In genomic region chr10:114634607-114634974, GRCh38 we compare ENCODE assay signal across 8 cellular contexts. TPM values are rescaled to one million over a fixed set of nuclear protein-coding genes. Genes with fewer than 3 reads are reported as not detected.
DNase-seq lines count a peak whose midpoint lies in the region; ATAC-seq lines count a peak whose summit lies in the region.

No MANE protein-coding gene starts in this region.

- DNase-seq in GM23248 (peak; percentile 97), T1000 (lab: John Stamatoyannopoulos, UW) (peak; percentile 72), head of caudate nucleus (peak in 40 of 42 donors; percentile 13 to 91 (median 66)), putamen (ENCODE audit: low spot score) (peak; percentile 65), SK-N-DZ (ENCODE audit: low spot score) (no peak), 8988T (no peak), cerebellar cortex (ENCODE audit: low spot score) (no peak)

- H4K20me1 ChIP-seq in GM23248 (ENCODE audit: insufficient read depth), result no peaks in the 10 kb centered on the region

- no peaks in the 10 kb centered on the region for H3K9me2 ChIP-seq in GM23248 (ENCODE audit: insufficient read depth)

- intact Hi-C loops in head of caudate nucleus (cut with DNase I), result no loop called here

- no peak overlapping the region for H3K9ac ChIP-seq in GM23248

- WGBS in GM23248 (ENCODE audit: low coverage in 1 of 2, low lambda C conversion rate in 2 of 2, missing lambda C conversion rate in 2 of 2), 2 experiments, result 0 to 1% methylated on average over 4 of the region's 4 CpGs

- no peaks in the 10 kb centered on the region for H3K79me2 ChIP-seq in GM23248 (ENCODE audit: insufficient read depth)

- H3K36me3 ChIP-seq in GM23248 (ENCODE audit: low read depth), result no peaks in the 10 kb centered on the region

- H3K27ac ChIP-seq in GM23248, result peak overlapping the region; percentile 38

- in situ Hi-C loops in GM23248 (cut with MboI), result no loop called here

- peaks cover 28% of the 10 kb centered on the region for H3K27me3 ChIP-seq in GM23248 (replicated peaks; ENCODE audit: insufficient read depth)

- H3K4me2 ChIP-seq in GM23248 (ENCODE audit: unreplicated experiment), result peak overlapping the region; percentile 65

- H3K9me3 ChIP-seq in GM23248 (ENCODE audit: low read depth), result no peaks in the 10 kb centered on the region

- peaks cover 41% of the 10 kb centered on the region for H3K4me1 ChIP-seq in GM23248 (ENCODE audit: insufficient read depth)

- ATAC-seq in GM21526 (IDR thresholded peaks at IDR 0.05; ENCODE audit: low FRiP score, unreplicated experiment), result no peak

- H3F3A ChIP-seq in GM23248 (ENCODE audit: insufficient read depth), result peaks cover 33% of the 10 kb centered on the region

- H2AFZ ChIP-seq in GM23248, result no peak overlapping the region

- 0 out of 2 replicates have a peak overlapping the region, but pooled peaks have one; percentile 8 for H3K4me3 ChIP-seq in GM23248

RNA-seq across cellular contexts. Expression of gene ABLIM1, which starts 23.5 kb away (rescaled TPM):
- 0.54 and 4.3 TPM in 2 replicates for total RNA-seq in GM23248 (2014; rRNA removed; shearing (Covaris generic))
- 0.78 and 0.98 TPM in 2 replicates for polyA plus RNA-seq in GM23248 (2016; fragmentation: Nextera tagmentation; extraction: Ambion mirVana)
- 21.0 and 33.7 TPM in 2 replicates for polyA plus RNA-seq in SK-N-DZ (2014; cell fraction: cytosol; rRNA removed)
- 11.5 and 20.8 TPM in 2 replicates for polyA plus RNA-seq in SK-N-DZ (2014; cell fraction: nucleus; rRNA removed)

Comparison
In these comparisons a context has a peak if more than half of its experiments do, and no peak if none do; other contexts are left out.
1. DNase-seq: peak in GM23248 (single experiment), T1000 (single experiment), head of caudate nucleus (40 of 42) and putamen (single experiment); none in SK-N-DZ (single experiment), 8988T (single experiment) and cerebellar cortex (single experiment).